Comparison of ENCODE assay signal across 13 cellular contexts in the genomic region with DNA sequence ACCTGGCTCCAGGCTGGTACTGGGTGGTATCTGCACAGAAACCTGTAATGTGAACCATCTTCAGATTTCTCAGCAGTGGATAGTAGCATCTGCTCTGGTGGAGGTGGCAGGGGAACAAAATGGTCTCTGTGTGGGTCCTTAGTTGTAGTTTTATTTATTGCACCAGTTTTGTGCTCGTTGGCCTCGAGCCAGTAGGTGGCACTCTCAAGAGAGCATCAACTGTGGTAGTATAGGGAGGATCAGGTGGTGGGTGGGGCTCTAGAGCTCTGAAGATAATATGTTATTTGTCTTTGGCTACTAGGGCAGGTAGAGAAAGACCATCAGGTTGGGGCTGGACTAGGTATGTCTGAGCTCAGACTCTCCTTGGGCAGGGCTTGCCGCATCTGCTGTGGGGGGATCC.
A peak's percentile ranks its signal among the peaks of the same experiment; 100 is the strongest.
DNase-seq lines count a peak whose midpoint lies in the region; ATAC-seq lines count a peak whose summit lies in the region.
"Had no signal": no experiment of that assay in that cellular context is flagged by ENCODE, and none has a peak within 500 bp of the region (broad histone marks: within the 10 kb centered on the region; RNA-seq: fewer than 3 reads in every experiment).

No MANE protein-coding gene starts in this region.

- H3K36me3 ChIP-seq in ectodermal cell (ENCODE audit: control insufficient read depth, insufficient read depth, low read length), result no peaks in the 10 kb centered on the region
- H3K36me3 ChIP-seq in aorta (ENCODE audit: control insufficient read depth in 1 of 2, insufficient read depth in 2 of 2, low read length in 1 of 2), result no peaks in the 10 kb centered on the region
- H3K36me3 ChIP-seq: pancreas had no signal

- H3K4me1 ChIP-seq in ectodermal cell (ENCODE audit: control insufficient read depth, insufficient read depth, low read length) (no peaks in the 10 kb centered on the region), aorta (ENCODE audit: control insufficient read depth in 1 of 2, insufficient read depth in 2 of 2, low read length in 2 of 2) (no peaks in the 10 kb centered on the region)
- H3K4me1 ChIP-seq: pancreas had no signal

- peak; percentile 2 for DNase-seq in stimulated activated CD4-positive, alpha-beta T cell treated with anti-CD3 and anti-CD28 coated beads, Interleukin-15, amount 100 ng/mL, for 24 hours
- no peak for DNase-seq in stimulated activated CD4-positive, alpha-beta T cell treated with anti-CD3 and anti-CD28 coated beads, Interleukin-4, amount 100 ng/mL, for 1 hour
- DNase-seq in NAMALWA (ENCODE audit: low spot score), result peak; percentile 65
- no peak for DNase-seq in aorta
- DNase-seq in left colon, result no peak
- DNase-seq in EL, result no peak
- DNase-seq: activated CD4-positive, alpha-beta T cell treated with anti-CD3 and anti-CD28 coated beads, Interleukin-2, amount 10 ng/mL, durations not matched to agents 7 days and 5 days; activated naive CD8-positive, alpha-beta T cell treated with anti-CD3 and anti-CD28 coated beads, Interleukin-2, amount 50 U/mL, for 24 hours; activated T-cell treated with anti-CD3 and anti-CD28 coated beads, Interleukin-2, amount 50 U/mL, for 24 hours; stimulated activated naive CD8-positive, alpha-beta T cell treated with anti-CD3 and anti-CD28 coated beads, Interleukin-15, amount 100 ng/mL, for 72 hours had no signal

- WGBS in ectodermal cell, 2 experiments, result 88 to 92% methylated on average over 3 of the region's 3 CpGs
- WGBS in aorta, 2 donors, result 78 to 81% methylated on average over 3 of the region's 3 CpGs

- H3K4me3 ChIP-seq in ectodermal cell (ENCODE audit: insufficient read depth, low read depth, low read length) (no peak overlapping the region), aorta (ENCODE audit: low read length in 2 of 2) (no peak overlapping the region)
- H3K4me3 ChIP-seq: pancreas had no signal

- ATAC-seq in HG03039 (IDR thresholded peaks at IDR 0.05; ENCODE audit: unreplicated experiment) (no peak), aorta (ENCODE audit: low FRiP score) (no peak), left colon (no peak)
- ATAC-seq: activated naive CD8-positive, alpha-beta T cell treated with anti-CD3 and anti-CD28 coated beads, Interleukin-2, amount 50 U/mL, for 24 hours; stimulated activated naive CD8-positive, alpha-beta T cell treated with anti-CD3 and anti-CD28 coated beads, Interleukin-15, amount 100 ng/mL, for 72 hours had no signal

- H3K27ac ChIP-seq in ectodermal cell (ENCODE audit: insufficient read depth, low read depth, low read length, poor library complexity, severe bottlenecking) (peak overlapping the region; percentile 1), aorta (ENCODE audit: low read depth in 1 of 2, low read length in 2 of 2) (no peak overlapping the region)
- H3K27ac ChIP-seq: pancreas had no signal

- H3K9me3 ChIP-seq in ectodermal cell (ENCODE audit: control insufficient read depth, low read length) (no peaks in the 10 kb centered on the region), aorta (ENCODE audit: control insufficient read depth, low read length) (peaks cover 4% of the 10 kb centered on the region)
- H3K9me3 ChIP-seq: pancreas had no signal

- intact Hi-C loops in aorta (cut with DNase I), result no loop called here
- intact Hi-C loops in left colon (cut with DNase I, micrococcal nuclease), result no loop called here

- no peaks in the 10 kb centered on the region for H3K27me3 ChIP-seq in ectodermal cell (ENCODE audit: control insufficient read depth, insufficient read depth, low read length, poor library complexity, severe bottlenecking)
- H3K27me3 ChIP-seq in aorta (ENCODE audit: control insufficient read depth in 1 of 2, insufficient read depth in 2 of 2, low read length in 1 of 2), result no peaks in the 10 kb centered on the region
- H3K27me3 ChIP-seq: pancreas had no signal

Comparison
In these comparisons a context has a peak if more than half of its experiments do, and no peak if none do; other contexts are left out.
1. DNase-seq: peak in stimulated activated CD4-positive, alpha-beta T cell treated with anti-CD3 and anti-CD28 coated beads, Interleukin-15, amount 100 ng/mL, for 24 hours (single experiment) and NAMALWA (single experiment); none in stimulated activated CD4-positive, alpha-beta T cell treated with anti-CD3 and anti-CD28 coated beads, Interleukin-4, amount 100 ng/mL, for 1 hour (single experiment), aorta (0 of 2), left colon (0 of 2) and EL (single experiment).